Comparison of ENCODE assay signal across 21 cellular contexts in genomic region chr10:101848408-101848807, GRCh38. TPM values are rescaled to one million over a fixed set of nuclear protein-coding genes. Genes with fewer than 3 reads are reported as not detected.
DNase-seq lines count a peak whose midpoint lies in the region; ATAC-seq and TF ChIP-seq lines count a peak whose summit lies in the region.
"Had no signal": no experiment of that assay in that cellular context is flagged by ENCODE, and none has a peak within 500 bp of the region (broad histone marks: within the 10 kb centered on the region; RNA-seq: fewer than 3 reads in every experiment).

No MANE protein-coding gene starts in this region.

- no peak overlapping the region for H3K27ac ChIP-seq in osteoblast (ENCODE audit: low read depth, low read length)
- H3K27ac ChIP-seq: brain microvascular endothelial cell, tibial artery had no signal

- H2AFZ ChIP-seq in osteoblast (ENCODE audit: low read length), result no peak overlapping the region

- H3K27me3 ChIP-seq in osteoblast (ENCODE audit: insufficient read depth, low read length), result no peaks in the 10 kb centered on the region
- H3K27me3 ChIP-seq: brain microvascular endothelial cell had no signal

- peaks cover 20% of the 10 kb centered on the region for H4K20me1 ChIP-seq in osteoblast (ENCODE audit: insufficient read depth, low read length)

- no peak for TF ChIP-seq CTCF in osteoblast (IDR thresholded peaks at IDR 0.05; ENCODE audit: extremely low read depth, low read depth, low read length)

- DNase-seq in GF-D8 (lab: John Stamatoyannopoulos, UW), result peak; percentile 62
- DNase-seq in NOMO-1 (lab: John Stamatoyannopoulos, UW; ENCODE audit: unreplicated experiment in 2 of 2), result peak; percentile 44 to 51
- peak; percentile 70 for DNase-seq in dermis blood vessel endothelial cell
- DNase-seq in osteoblast (ENCODE audit: insufficient read length, low spot score, missing footprints), result peak; percentile 80
- no peak for DNase-seq in kidney glomerular epithelial cell (lab: John Stamatoyannopoulos, UW)
- no peak for DNase-seq in NCI-H1436 (lab: John Stamatoyannopoulos, UW)
- DNase-seq: brain microvascular endothelial cell; DMS79 treated with DMSO at 0.1 percent for 48 hours; HFFc6; left cardiac atrium; NCI-H1105 treated with DMSO at 0.1 percent for 48 hours; NCI-H526 treated with DMSO at 0.1 percent for 48 hours; right cardiac atrium; stimulated activated naive B cell treated with anti-CD40 and anti-IgM and Interleukin-4, amounts not matched to agents 10 μg/mL and 1 μg/mL and 100 μg/mL, for 72 hours; T-helper 9 cell; tibial artery had no signal

- no peaks in the 10 kb centered on the region for H3K4me1 ChIP-seq in osteoblast (ENCODE audit: insufficient read depth, low read length)

- no peaks in the 10 kb centered on the region for H3K79me2 ChIP-seq in osteoblast (ENCODE audit: insufficient read depth, low read length)

- no peaks in the 10 kb centered on the region for H3K9me3 ChIP-seq in osteoblast (ENCODE audit: low read depth, low read length)
- H3K9me3 ChIP-seq: tibial artery had no signal

- no peak overlapping the region for H3K4me2 ChIP-seq in osteoblast (ENCODE audit: insufficient read depth, low read length)

- H3K36me3 ChIP-seq in osteoblast (ENCODE audit: insufficient read depth, low read length), result no peaks in the 10 kb centered on the region
- H3K36me3 ChIP-seq: brain microvascular endothelial cell had no signal

- ATAC-seq in GM21576 (IDR thresholded peaks at IDR 0.05; ENCODE audit: unreplicated experiment) (no peak), GM21717 (IDR thresholded peaks at IDR 0.05; ENCODE audit: unreplicated experiment) (no peak)
- ATAC-seq: activated CD4-positive, CD25-positive, alpha-beta regulatory T cell treated with anti-CD3 and anti-CD28 coated beads, Interleukin-2, amount 50 U/mL, for 24 hours; activated T-helper 17 cell treated with anti-CD3 and anti-CD28 coated beads, Interleukin-2, amount 50 U/mL, for 72 hours; K562; stimulated activated naive B cell treated with anti-CD40 and anti-IgM and Interleukin-4, amounts not matched to agents 10 μg/mL and 1 μg/mL and 100 μg/mL, for 72 hours had no signal

- H3K4me3 ChIP-seq in osteoblast (ENCODE audit: insufficient read depth, low read length), result no peak overlapping the region
- H3K4me3 ChIP-seq: K562, tibial artery had no signal

RNA-seq across cellular contexts. Expression of gene KCNIP2, which starts 4.8 kb away (rescaled TPM):
- total RNA-seq in dermis blood vessel endothelial cell (0.85 TPM in 1 of 2 replicates, not detected in the other), osteoblast (0.88 and 1.4 TPM in 2 replicates)

RNA-seq across cellular contexts. Expression of gene OGA, which starts 30.2 kb away (rescaled TPM):
- total RNA-seq in dermis blood vessel endothelial cell (96.1 and 99.1 TPM in 2 replicates), osteoblast (115 and 121 TPM in 2 replicates)

Comparison
In these comparisons a context has a peak if more than half of its experiments do, and no peak if none do; other contexts are left out.
1. DNase-seq: peak in GF-D8 (single experiment), NOMO-1 (2 of 2), dermis blood vessel endothelial cell (single experiment) and osteoblast (single experiment); none in kidney glomerular epithelial cell (single experiment) and NCI-H1436 (single experiment).